2 cellular contexts compared by ENCODE assay signal in the genomic region with DNA sequence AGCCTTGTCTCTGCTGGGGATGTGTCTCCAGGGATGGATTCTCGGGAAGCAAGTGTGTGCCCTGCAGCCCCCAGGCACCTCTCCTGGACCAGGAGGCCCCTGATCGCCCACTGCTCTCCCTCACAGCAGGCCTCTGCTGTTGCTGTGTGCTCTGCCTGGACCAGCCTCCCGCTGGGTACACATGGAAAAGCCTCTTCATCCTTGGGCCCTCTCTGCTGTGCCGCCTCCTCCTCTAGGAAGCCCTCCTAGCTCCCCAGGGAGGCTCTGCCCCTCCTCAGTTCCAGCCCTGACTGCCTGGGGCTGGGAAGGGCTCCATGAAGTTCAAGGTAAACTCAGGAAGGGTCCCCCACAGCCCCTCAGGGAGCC.
TF ChIP-seq lines count a peak whose summit lies in the region.

No MANE protein-coding gene starts in this region.

TF ChIP-seq in HEK293, 187 proteins besides CTCF, POLR2A, EP300 and RAD21:
- TF ChIP-seq ZIC2 (tag by site-specific recombination; IDR thresholded peaks at IDR 0.05) (peak; percentile 94), ZNF610 (tag by site-specific recombination; IDR thresholded peaks at IDR 0.05; ENCODE audit: borderline replicate concordance) (no peak), ZNF223 (tag by site-specific recombination; IDR thresholded peaks at IDR 0.05) (peak; percentile 44; the same call in 1 of the 2 replicates), IKZF3 (tag by site-specific recombination; IDR thresholded peaks at IDR 0.05) (0 out of 2 replicates have a peak, but pooled peaks have one; percentile 32)

TF ChIP-seq in GM12878, 131 proteins besides CTCF, POLR2A, EP300 and RAD21:
- 0 out of 2 replicates have a peak, but pooled peaks have one; percentile 25 for TF ChIP-seq FOXM1 (IDR thresholded peaks at IDR 0.05; ENCODE audit: low read depth, low read length)
- TF ChIP-seq SIX5 (IDR thresholded peaks at IDR 0.05; ENCODE audit: low read depth, low read length, severe bottlenecking): no peak
- TF ChIP-seq RB1 (IDR thresholded peaks at IDR 0.05; ENCODE audit: borderline replicate concordance): no peak
- TF ChIP-seq ZNF622 (IDR thresholded peaks at IDR 0.05): no peak
- TF ChIP-seq, protein P1, sequence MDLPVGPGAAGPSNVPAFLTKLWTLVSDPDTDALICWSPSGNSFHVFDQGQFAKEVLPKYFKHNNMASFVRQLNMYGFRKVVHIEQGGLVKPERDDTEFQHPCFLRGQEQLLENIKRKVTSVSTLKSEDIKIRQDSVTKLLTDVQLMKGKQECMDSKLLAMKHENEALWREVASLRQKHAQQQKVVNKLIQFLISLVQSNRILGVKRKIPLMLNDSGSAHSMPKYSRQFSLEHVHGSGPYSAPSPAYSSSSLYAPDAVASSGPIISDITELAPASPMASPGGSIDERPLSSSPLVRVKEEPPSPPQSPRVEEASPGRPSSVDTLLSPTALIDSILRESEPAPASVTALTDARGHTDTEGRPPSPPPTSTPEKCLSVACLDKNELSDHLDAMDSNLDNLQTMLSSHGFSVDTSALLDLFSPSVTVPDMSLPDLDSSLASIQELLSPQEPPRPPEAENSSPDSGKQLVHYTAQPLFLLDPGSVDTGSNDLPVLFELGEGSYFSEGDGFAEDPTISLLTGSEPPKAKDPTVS (IDR thresholded peaks at IDR 0.05; ENCODE audit: low read depth, low read length): no peak
- no peak for TF ChIP-seq BMI1 (IDR thresholded peaks at IDR 0.05; ENCODE audit: borderline replicate concordance)
- TF ChIP-seq, protein P2, sequence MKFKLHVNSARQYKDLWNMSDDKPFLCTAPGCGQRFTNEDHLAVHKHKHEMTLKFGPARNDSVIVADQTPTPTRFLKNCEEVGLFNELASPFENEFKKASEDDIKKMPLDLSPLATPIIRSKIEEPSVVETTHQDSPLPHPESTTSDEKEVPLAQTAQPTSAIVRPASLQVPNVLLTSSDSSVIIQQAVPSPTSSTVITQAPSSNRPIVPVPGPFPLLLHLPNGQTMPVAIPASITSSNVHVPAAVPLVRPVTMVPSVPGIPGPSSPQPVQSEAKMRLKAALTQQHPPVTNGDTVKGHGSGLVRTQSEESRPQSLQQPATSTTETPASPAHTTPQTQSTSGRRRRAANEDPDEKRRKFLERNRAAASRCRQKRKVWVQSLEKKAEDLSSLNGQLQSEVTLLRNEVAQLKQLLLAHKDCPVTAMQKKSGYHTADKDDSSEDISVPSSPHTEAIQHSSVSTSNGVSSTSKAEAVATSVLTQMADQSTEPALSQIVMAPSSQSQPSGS (IDR thresholded peaks at IDR 0.05; ENCODE audit: low read length): 0 out of 2 replicates have a peak, but pooled peaks have one; percentile 48
- no peak for TF ChIP-seq ETV6 (conservative IDR thresholded peaks at IDR 0.05 in 1 of 2, IDR thresholded peaks at IDR 0.05 in 1 of 2; ENCODE audit: borderline replicate concordance in 1 of 2, low read depth in 1 of 2)
- TF ChIP-seq, protein P3, sequence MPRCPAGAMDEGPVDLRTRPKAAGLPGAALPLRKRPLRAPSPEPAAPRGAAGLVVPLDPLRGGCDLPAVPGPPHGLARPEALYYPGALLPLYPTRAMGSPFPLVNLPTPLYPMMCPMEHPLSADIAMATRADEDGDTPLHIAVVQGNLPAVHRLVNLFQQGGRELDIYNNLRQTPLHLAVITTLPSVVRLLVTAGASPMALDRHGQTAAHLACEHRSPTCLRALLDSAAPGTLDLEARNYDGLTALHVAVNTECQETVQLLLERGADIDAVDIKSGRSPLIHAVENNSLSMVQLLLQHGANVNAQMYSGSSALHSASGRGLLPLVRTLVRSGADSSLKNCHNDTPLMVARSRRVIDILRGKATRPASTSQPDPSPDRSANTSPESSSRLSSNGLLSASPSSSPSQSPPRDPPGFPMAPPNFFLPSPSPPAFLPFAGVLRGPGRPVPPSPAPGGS (IDR thresholded peaks at IDR 0.05; ENCODE audit: borderline replicate concordance, insufficient read depth, low read depth, low read length, poor library complexity, severe bottlenecking): no peak
- no peak for TF ChIP-seq STAT3 (IDR thresholded peaks at IDR 0.05; ENCODE audit: low read depth, low read length)
- no peak for TF ChIP-seq ZNF24 (IDR thresholded peaks at IDR 0.05)
- no peak for TF ChIP-seq SPI1 (IDR thresholded peaks at IDR 0.05; ENCODE audit: borderline replicate concordance, insufficient read depth, low read depth, low read length)
- no peak for TF ChIP-seq SP1 (IDR thresholded peaks at IDR 0.05; ENCODE audit: low read depth, low read length)
- TF ChIP-seq ATF7 (IDR thresholded peaks at IDR 0.05; ENCODE audit: low read depth): no peak
- TF ChIP-seq ASH2L (IDR thresholded peaks at IDR 0.05; ENCODE audit: borderline replicate concordance, low read depth): no peak
TF ChIP-seq in GM12878: peak in this region for 2.
